ENCODE assay signal across 13 cellular contexts in the genomic region with DNA sequence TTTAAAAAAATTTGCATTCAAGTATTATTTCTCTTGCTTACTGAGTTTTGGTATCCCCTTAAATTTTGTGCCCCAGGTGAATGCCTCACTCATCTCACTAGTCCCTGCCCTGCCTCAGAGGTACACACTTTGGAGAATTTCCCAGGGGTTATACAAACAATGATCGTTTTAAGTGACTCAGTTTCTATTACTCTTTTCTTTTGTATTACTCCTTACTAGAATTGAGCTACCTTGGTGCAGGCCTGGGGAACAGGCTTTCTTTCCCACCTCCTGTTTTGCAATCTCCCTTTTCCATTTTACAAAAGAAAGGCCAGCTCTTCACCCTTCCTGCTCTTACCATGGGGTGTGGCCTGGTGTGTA. TPM values are rescaled to one million over a fixed set of nuclear protein-coding genes. Genes with fewer than 3 reads are reported as not detected.
DNase-seq lines count a peak whose midpoint lies in the region; ATAC-seq and TF ChIP-seq lines count a peak whose summit lies in the region.
"Had no signal": no experiment of that assay in that cellular context is flagged by ENCODE, and none has a peak within 500 bp of the region (broad histone marks: within the 10 kb centered on the region; RNA-seq: fewer than 3 reads in every experiment).

No MANE protein-coding gene starts in this region.

- H3K36me3 ChIP-seq in GM23338 (ENCODE audit: insufficient read depth) = no peaks in the 10 kb centered on the region
- H3K36me3 ChIP-seq: HAP-1 had no signal

- DNase-seq in GM23338 (ENCODE audit: low spot score) (no peak), WTC11 (ENCODE audit: low spot score) (no peak), epithelial cell of prostate (ENCODE audit: low read depth, low spot score) (no peak), GM19238 (ENCODE audit: insufficient read length, low spot score) (no peak), amygdala (lab: John Stamatoyannopoulos, UW) (no peak), EL (no peak)

- H3K36me3 Mint-ChIP-seq in GM23338 (ENCODE audit: low read depth) (no peaks in the 10 kb centered on the region), WTC11 (no peaks in the 10 kb centered on the region)
- H3K36me3 Mint-ChIP-seq: CD4-positive, CD25-positive, alpha-beta regulatory T cell had no signal

- H3K4me3 Mint-ChIP-seq in GM23338 = no peak overlapping the region
- no peak overlapping the region for H3K4me3 Mint-ChIP-seq in WTC11

- H3K27me3 ChIP-seq in GM23338 (ENCODE audit: insufficient read depth) = peaks cover 40% of the 10 kb centered on the region

- peak overlapping the region; percentile 9; the same call in 1 of the 2 replicates for H3K4me2 ChIP-seq in GM23338

- no peaks in the 10 kb centered on the region for H3K9me3 Mint-ChIP-seq in GM23338
- H3K9me3 Mint-ChIP-seq in WTC11 = no peaks in the 10 kb centered on the region
- H3K9me3 Mint-ChIP-seq: CD4-positive, CD25-positive, alpha-beta regulatory T cell had no signal

- no peaks in the 10 kb centered on the region for H4K20me1 ChIP-seq in GM23338 (replicated peaks; ENCODE audit: insufficient read depth)

- peaks cover 26% of the 10 kb centered on the region; the same call in 2 of the 3 replicates for H3K4me1 Mint-ChIP-seq in GM23338
- peaks cover 27% of the 10 kb centered on the region for H3K4me1 Mint-ChIP-seq in WTC11

- H3K79me2 ChIP-seq in GM23338 (replicated peaks; ENCODE audit: insufficient read depth) = no peaks in the 10 kb centered on the region

- peaks cover 13% of the 10 kb centered on the region for H3K4me1 ChIP-seq in GM23338 (ENCODE audit: insufficient read depth)
- H3K4me1 ChIP-seq: HAP-1 had no signal

- ATAC-seq in GM23338 = peak; percentile 10
- ATAC-seq in WTC11 = peak; percentile 4; the same call in 1 of the 2 replicates

- no peaks in the 10 kb centered on the region for H3K9me2 ChIP-seq in GM23338 (ENCODE audit: insufficient read depth)

- TF ChIP-seq CTCF in C4-2B (conservative IDR thresholded peaks at IDR 0.05) (peak; percentile 44; the same call in 1 of the 2 replicates), GM23338 (conservative IDR thresholded peaks at IDR 0.05; ENCODE audit: low read depth in 2 of 2) (no peak), WTC11 (IDR thresholded peaks at IDR 0.05) (no peak)

- CTCF ChIA-PET in WTC11 (lab: Charles Lee) = interaction anchor here (0.6 to 4.5 kb wide), 16 partner anchors 18 to 622 kb away, joined by 3 to 71 read pairs (median 4); no protein-coding TSS in a partner anchor

- POLR2A ChIA-PET in WTC11 (lab: Charles Lee) = no interaction called here

- no peak overlapping the region for H3K27ac ChIP-seq in C4-2B
- no peak overlapping the region for H3K27ac ChIP-seq in GM23338 (ENCODE audit: low read depth)
- peak overlapping the region; percentile 1 for H3K27ac ChIP-seq in epithelial cell of prostate
- H3K27ac ChIP-seq: HL-60, SK-N-MC had no signal

- no peak overlapping the region for H3K4me3 ChIP-seq in GM23338
- H3K4me3 ChIP-seq: HAP-1, SK-N-MC had no signal

- no peak overlapping the region for H2AFZ ChIP-seq in GM23338

- 0 out of 2 replicates have a peak, but pooled peaks cover 4% of the 10 kb centered on the region for H3F3A ChIP-seq in GM23338 (replicated peaks; ENCODE audit: low read depth)

- H3K27ac Mint-ChIP-seq in GM23338 (no peak overlapping the region), WTC11 (no peak overlapping the region)

- H3K27me3 Mint-ChIP-seq in GM23338 (ENCODE audit: insufficient read depth, low read depth, poor library complexity) = peaks cover 46% of the 10 kb centered on the region
- H3K27me3 Mint-ChIP-seq in WTC11 (ENCODE audit: low read depth) = peaks cover 49% of the 10 kb centered on the region

TF ChIP-seq in GM23338, 12 proteins besides CTCF, POLR2A, EP300 and RAD21 (continues in another document):
- no peak for TF ChIP-seq NANOG (IDR thresholded peaks at IDR 0.05; ENCODE audit: borderline replicate concordance)
- no peak for TF ChIP-seq EZH2 (IDR thresholded peaks at IDR 0.05; ENCODE audit: low read depth, unreplicated experiment)
- no peak for TF ChIP-seq POLR2AphosphoS5 (IDR thresholded peaks at IDR 0.05; ENCODE audit: low read depth)
- no peak for TF ChIP-seq CREB1 (CRISPR knock-in tag; IDR thresholded peaks at IDR 0.05; ENCODE audit: low read depth)
- TF ChIP-seq, protein P1, sequence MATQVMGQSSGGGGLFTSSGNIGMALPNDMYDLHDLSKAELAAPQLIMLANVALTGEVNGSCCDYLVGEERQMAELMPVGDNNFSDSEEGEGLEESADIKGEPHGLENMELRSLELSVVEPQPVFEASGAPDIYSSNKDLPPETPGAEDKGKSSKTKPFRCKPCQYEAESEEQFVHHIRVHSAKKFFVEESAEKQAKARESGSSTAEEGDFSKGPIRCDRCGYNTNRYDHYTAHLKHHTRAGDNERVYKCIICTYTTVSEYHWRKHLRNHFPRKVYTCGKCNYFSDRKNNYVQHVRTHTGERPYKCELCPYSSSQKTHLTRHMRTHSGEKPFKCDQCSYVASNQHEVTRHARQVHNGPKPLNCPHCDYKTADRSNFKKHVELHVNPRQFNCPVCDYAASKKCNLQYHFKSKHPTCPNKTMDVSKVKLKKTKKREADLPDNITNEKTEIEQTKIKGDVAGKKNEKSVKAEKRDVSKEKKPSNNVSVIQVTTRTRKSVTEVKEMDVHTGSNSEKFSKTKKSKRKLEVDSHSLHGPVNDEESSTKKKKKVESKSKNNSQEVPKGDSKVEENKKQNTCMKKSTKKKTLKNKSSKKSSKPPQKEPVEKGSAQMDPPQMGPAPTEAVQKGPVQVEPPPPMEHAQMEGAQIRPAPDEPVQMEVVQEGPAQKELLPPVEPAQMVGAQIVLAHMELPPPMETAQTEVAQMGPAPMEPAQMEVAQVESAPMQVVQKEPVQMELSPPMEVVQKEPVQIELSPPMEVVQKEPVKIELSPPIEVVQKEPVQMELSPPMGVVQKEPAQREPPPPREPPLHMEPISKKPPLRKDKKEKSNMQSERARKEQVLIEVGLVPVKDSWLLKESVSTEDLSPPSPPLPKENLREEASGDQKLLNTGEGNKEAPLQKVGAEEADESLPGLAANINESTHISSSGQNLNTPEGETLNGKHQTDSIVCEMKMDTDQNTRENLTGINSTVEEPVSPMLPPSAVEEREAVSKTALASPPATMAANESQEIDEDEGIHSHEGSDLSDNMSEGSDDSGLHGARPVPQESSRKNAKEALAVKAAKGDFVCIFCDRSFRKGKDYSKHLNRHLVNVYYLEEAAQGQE (IDR thresholded peaks at IDR 0.05; ENCODE audit: unreplicated experiment) = no peak
- no peak for TF ChIP-seq ZNF331 (CRISPR knock-in tag; IDR thresholded peaks at IDR 0.05; ENCODE audit: low read depth)
- TF ChIP-seq JUNB (IDR thresholded peaks at IDR 0.05; ENCODE audit: unreplicated experiment) = no peak

TF ChIP-seq in WTC11, 78 proteins besides CTCF, POLR2A, EP300 and RAD21 (continues in another document):
- TF ChIP-seq TEAD4 (CRISPR knock-in tag; IDR thresholded peaks at IDR 0.05) = no peak
- TF ChIP-seq, protein P2, sequence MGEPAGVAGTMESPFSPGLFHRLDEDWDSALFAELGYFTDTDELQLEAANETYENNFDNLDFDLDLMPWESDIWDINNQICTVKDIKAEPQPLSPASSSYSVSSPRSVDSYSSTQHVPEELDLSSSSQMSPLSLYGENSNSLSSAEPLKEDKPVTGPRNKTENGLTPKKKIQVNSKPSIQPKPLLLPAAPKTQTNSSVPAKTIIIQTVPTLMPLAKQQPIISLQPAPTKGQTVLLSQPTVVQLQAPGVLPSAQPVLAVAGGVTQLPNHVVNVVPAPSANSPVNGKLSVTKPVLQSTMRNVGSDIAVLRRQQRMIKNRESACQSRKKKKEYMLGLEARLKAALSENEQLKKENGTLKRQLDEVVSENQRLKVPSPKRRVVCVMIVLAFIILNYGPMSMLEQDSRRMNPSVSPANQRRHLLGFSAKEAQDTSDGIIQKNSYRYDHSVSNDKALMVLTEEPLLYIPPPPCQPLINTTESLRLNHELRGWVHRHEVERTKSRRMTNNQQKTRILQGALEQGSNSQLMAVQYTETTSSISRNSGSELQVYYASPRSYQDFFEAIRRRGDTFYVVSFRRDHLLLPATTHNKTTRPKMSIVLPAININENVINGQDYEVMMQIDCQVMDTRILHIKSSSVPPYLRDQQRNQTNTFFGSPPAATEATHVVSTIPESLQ (CRISPR knock-in tag; IDR thresholded peaks at IDR 0.05) = no peak
- TF ChIP-seq, protein P3, sequence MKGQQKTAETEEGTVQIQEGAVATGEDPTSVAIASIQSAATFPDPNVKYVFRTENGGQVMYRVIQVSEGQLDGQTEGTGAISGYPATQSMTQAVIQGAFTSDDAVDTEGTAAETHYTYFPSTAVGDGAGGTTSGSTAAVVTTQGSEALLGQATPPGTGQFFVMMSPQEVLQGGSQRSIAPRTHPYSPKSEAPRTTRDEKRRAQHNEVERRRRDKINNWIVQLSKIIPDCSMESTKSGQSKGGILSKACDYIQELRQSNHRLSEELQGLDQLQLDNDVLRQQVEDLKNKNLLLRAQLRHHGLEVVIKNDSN (CRISPR knock-in tag; IDR thresholded peaks at IDR 0.05) = no peak
- TF ChIP-seq, protein P4, sequence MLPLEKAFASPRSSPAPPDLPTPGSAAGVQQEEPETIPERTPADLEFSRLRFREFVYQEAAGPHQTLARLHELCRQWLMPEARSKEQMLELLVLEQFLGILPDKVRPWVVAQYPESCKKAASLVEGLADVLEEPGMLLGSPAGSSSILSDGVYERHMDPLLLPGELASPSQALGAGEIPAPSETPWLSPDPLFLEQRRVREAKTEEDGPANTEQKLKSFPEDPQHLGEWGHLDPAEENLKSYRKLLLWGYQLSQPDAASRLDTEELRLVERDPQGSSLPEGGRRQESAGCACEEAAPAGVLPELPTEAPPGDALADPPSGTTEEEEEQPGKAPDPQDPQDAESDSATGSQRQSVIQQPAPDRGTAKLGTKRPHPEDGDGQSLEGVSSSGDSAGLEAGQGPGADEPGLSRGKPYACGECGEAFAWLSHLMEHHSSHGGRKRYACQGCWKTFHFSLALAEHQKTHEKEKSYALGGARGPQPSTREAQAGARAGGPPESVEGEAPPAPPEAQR (CRISPR knock-in tag; IDR thresholded peaks at IDR 0.05) = no peak

RNA-seq across cellular contexts. Expression of a gene that starts 12.0 kb away (rescaled TPM):
- not detected in 2 replicates for total RNA-seq in GM23338 (2014; rRNA removed; shearing (Covaris generic))
- polyA plus RNA-seq in GM23338 (2016; fragmentation: Nextera tagmentation; extraction: Ambion mirVana) = not detected in 2 replicates
- total RNA-seq in WTC11 (2021) = 0.57 to 0.92 TPM (median 0.81 TPM) in 3 replicates
- total RNA-seq: A172, Daoy had no signal
